Comparison of ENCODE assay signal across 25 cellular contexts in genomic region chr13:32178763-32179162, GRCh38.
"Had no signal": no experiment of that assay in that cellular context is flagged by ENCODE, and none has a peak within 500 bp of the region (broad histone marks: within the 10 kb centered on the region; RNA-seq: fewer than 3 reads in every experiment).

No MANE protein-coding gene starts in this region.

- FAIRE-seq: frontal cortex, urothelium cell line had no signal

- H3K4me3 ChIP-seq: breast epithelium, colonic mucosa, dorsolateral prefrontal cortex, esophagus muscularis mucosa, right lobe of liver, smooth muscle cell, stomach, suprapubic skin, tibial nerve had no signal

- H3K9me3 ChIP-seq: breast epithelium, colonic mucosa, esophagus muscularis mucosa, right lobe of liver, stomach, suprapubic skin, tibial nerve had no signal

- ATAC-seq: activated CD4-positive, alpha-beta T cell treated with anti-CD3 and anti-CD28 coated beads for 36 hours; right lobe of liver had no signal

- H3K4me1 ChIP-seq: breast epithelium, colonic mucosa, esophagus muscularis mucosa, parathyroid adenoma, suprapubic skin, tibial nerve had no signal

- H3K27me3 ChIP-seq: breast epithelium, colonic mucosa, dorsolateral prefrontal cortex, esophagus muscularis mucosa, right lobe of liver, stomach, suprapubic skin, tibial nerve had no signal

- H3K36me3 ChIP-seq: breast epithelium, colonic mucosa, right lobe of liver, suprapubic skin had no signal

- DNase-seq: activated B cell treated with CpG ODN at 0.5 μM for 24 hours; activated CD4-positive, alpha-beta memory T cell treated with anti-CD3 and anti-CD28 coated beads for 36 hours; activated CD4-positive, alpha-beta T cell treated with anti-CD3 and anti-CD28 coated beads for 36 hours; activated naive CD4-positive, alpha-beta T cell treated with Interleukin-2 at 50 U/mL for 16 hours; activated naive CD8-positive, alpha-beta T cell treated with anti-CD3 and anti-CD28 coated beads for 36 hours; activated T-cell treated with anti-CD3 and anti-CD28 coated beads, Interleukin-2, amount 50 U/mL, for 48 hours; amniotic stem cell; colonic mucosa; dorsolateral prefrontal cortex; hippocampal formation; mesendoderm; naive B cell; nucleus accumbens; right lobe of liver; stimulated activated CD4-positive, alpha-beta T cell treated with anti-CD3 and anti-CD28 coated beads, Interleukin-15, amount 100 ng/mL, for 24 hours; stomach; T-helper 9 cell had no signal

- H3K27ac ChIP-seq: breast epithelium, colonic mucosa, dorsolateral prefrontal cortex, esophagus muscularis mucosa, parathyroid adenoma, right lobe of liver, stomach, suprapubic skin, tibial nerve had no signal
